ENCODE assay signal across 1 cellular context in the genomic region with DNA sequence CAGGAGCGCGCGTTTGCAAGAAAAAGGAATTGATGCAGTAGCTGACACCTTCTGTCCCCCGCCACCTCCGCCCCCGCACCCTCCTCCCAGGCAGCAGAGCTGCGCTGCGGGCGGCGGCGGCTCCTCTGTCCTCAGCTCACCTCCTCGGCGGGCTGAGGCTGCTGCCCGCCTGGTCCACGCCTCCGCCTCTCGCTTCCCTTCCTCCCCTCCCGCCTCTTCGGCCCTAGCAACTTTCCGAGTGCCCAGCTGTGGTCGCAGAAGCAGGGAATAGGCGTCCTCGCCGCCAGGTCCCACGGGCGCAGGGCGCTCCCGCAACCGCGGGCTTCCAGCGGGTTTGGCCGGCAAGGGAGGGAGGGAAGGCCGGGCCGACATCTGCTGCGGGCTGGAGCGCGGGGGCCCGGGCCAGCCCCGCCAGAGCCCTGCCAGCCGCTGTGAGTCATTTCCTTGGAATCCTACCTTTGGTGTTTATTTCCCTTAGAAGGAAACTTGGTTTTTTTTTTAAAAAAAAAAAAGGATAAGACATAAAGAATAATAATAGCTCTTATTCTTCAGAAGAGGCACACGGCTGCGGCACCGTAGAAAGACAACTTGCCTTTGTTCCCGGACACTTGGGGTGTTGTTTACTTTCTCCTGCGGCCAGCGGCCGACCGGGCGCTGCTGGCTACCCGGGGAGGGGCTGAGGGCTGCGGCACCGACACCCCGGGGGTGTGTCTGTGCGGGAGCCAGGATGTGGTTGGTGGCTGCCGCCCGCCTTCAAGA.
TF ChIP-seq lines count a peak whose summit lies in the region.

No MANE protein-coding gene starts in this region.

TF ChIP-seq in endothelial cell of umbilical vein, 7 proteins besides CTCF, POLR2A, EP300 and RAD21 (continued from another document):
- TF ChIP-seq, protein P1, sequence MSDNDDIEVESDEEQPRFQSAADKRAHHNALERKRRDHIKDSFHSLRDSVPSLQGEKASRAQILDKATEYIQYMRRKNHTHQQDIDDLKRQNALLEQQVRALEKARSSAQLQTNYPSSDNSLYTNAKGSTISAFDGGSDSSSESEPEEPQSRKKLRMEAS (IDR thresholded peaks at IDR 0.05; ENCODE audit: insufficient read depth, insufficient read length): no peak
- peak; percentile 65 for TF ChIP-seq JUN (IDR thresholded peaks at IDR 0.05; ENCODE audit: borderline replicate concordance, insufficient read depth, insufficient read length, low read depth)
- peak; percentile 82 for TF ChIP-seq FOS (IDR thresholded peaks at IDR 0.05; ENCODE audit: borderline replicate concordance, insufficient read depth, low read length)
- peak; percentile 28 for TF ChIP-seq GATA2 (IDR thresholded peaks at IDR 0.05; ENCODE audit: insufficient read depth, insufficient read length, low read depth, low read length)
- TF ChIP-seq POLR2AphosphoS5 (IDR thresholded peaks at IDR 0.05; ENCODE audit: insufficient read depth, low read depth, low read length): peak; percentile 65
